In genomic region chr10:84543948-84544347, GRCh38 we compare ENCODE assay signal across 24 cellular contexts.
DNase-seq lines count a peak whose midpoint lies in the region; ATAC-seq, FAIRE-seq and TF ChIP-seq lines count a peak whose summit lies in the region.
"Had no signal": no experiment of that assay in that cellular context is flagged by ENCODE, and none has a peak within 500 bp of the region (broad histone marks: within the 10 kb centered on the region; RNA-seq: fewer than 3 reads in every experiment).

No MANE protein-coding gene starts in this region.

- intact Hi-C loops in IMR-90 (cut with micrococcal nuclease): no loop called here

- WGBS in A549 (ENCODE audit: missing lambda C conversion rate): 34% methylated on average over 5 of the region's 5 CpGs
- 60% methylated on average over 1 of the region's 5 CpGs; no CpG with 5 or more reads in 1 of the 2 experiments for WGBS in IMR-90 (ENCODE audit: extremely low coverage in 2 of 2, insufficient read length in 1 of 2), 2 experiments

- H2AK9ac ChIP-seq in IMR-90 (replicated peaks; ENCODE audit: low read depth, low read length, poor library complexity): no peak overlapping the region

- H2AK5ac ChIP-seq in IMR-90 (ENCODE audit: low read depth, low read length): no peak overlapping the region

- no peak overlapping the region for H4K5ac ChIP-seq in IMR-90 (ENCODE audit: low read depth, low read length)

- H3K36me3 ChIP-seq in IMR-90 (ENCODE audit: control insufficient read depth, insufficient read depth, low read length): no peaks in the 10 kb centered on the region
- no peaks in the 10 kb centered on the region for H3K36me3 ChIP-seq in brain microvascular endothelial cell (replicated peaks)

- POLR2A ChIA-PET in A549 (lab: Yijun Ruan, JAX): no interaction called here
- POLR2A ChIA-PET in IMR-90 (lab: Charles Lee; ENCODE audit: unreplicated experiment): no interaction called here

- CTCF ChIA-PET in A549 (lab: Yijun Ruan, JAX): interaction anchor here (0.8 to 12.0 kb wide), 2 partner anchors 280 to 1856 kb away, joined by 3 to 341 read pairs; no protein-coding TSS in a partner anchor
- CTCF ChIA-PET in IMR-90 (lab: Yijun Ruan, JAX): no interaction called here

- H3K9me1 ChIP-seq in IMR-90 (ENCODE audit: insufficient read depth, low read length): peaks cover 2% of the 10 kb centered on the region; the same call in 1 of the 2 replicates

- dilution Hi-C loops in IMR-90 (cut with HindIII; ENCODE audit: low sequenced_read_pairs, unreplicated experiment): no loop called here

- no peak overlapping the region for H3K4ac ChIP-seq in IMR-90 (ENCODE audit: low read depth, low read length)

- H3K9ac ChIP-seq in IMR-90 (ENCODE audit: low read depth, low read length): no peak overlapping the region

- no peak overlapping the region for H3K23ac ChIP-seq in IMR-90 (ENCODE audit: low read depth, low read length)

- no peak overlapping the region for H3K27ac ChIP-seq in A549
- H3K27ac ChIP-seq in IMR-90 (ENCODE audit: insufficient read depth, low read length): no peak overlapping the region
- H3K27ac ChIP-seq in brain microvascular endothelial cell: no peak overlapping the region
- H3K27ac ChIP-seq: C4-2B, HL-60, SK-N-MC had no signal

- BruUV-seq in IMR-90 (replicated peaks; lab: Mats Ljungman, UMichigan): no TSS peak

- H3K18ac ChIP-seq in IMR-90 (ENCODE audit: low read depth, low read length): no peak overlapping the region

- no peak overlapping the region for H2BK120ac ChIP-seq in IMR-90 (ENCODE audit: low read depth, low read length)

- no peak for TF ChIP-seq RAD21 in A549 (conservative IDR thresholded peaks at IDR 0.05 in 1 of 2, IDR thresholded peaks at IDR 0.05 in 1 of 2)
- no peak for TF ChIP-seq RAD21 in IMR-90 (IDR thresholded peaks at IDR 0.05; ENCODE audit: low read length)

- FAIRE-seq in A549 (lab: Jason Lieb, UNC): no peak
- FAIRE-seq: G401.6, GM12892, GM19239 had no signal

- in situ Hi-C loops in IMR-90 (cut with MboI; ENCODE audit: low sequenced_read_pairs): loop anchor here (5.0 kb wide), 1 partner anchor 1828 kb away; no protein-coding TSS in a partner anchor
- in situ Hi-C loops in brain microvascular endothelial cell (cut with HindIII; ENCODE audit: low pct_ligation_motif_present, low sequenced_read_pairs): loop anchor here (25.0 kb wide), 1 partner anchor 282 kb away; no protein-coding TSS in a partner anchor

- DNase-seq in A549 (ENCODE audit: low read depth in 1 of 2, low spot score in 1 of 2): peak in 1 of 2 experiments; percentile 58
- peak; percentile 16 for DNase-seq in IMR-90
- DNase-seq in brain microvascular endothelial cell: peak; percentile 29
- peak; percentile 29 for DNase-seq in hepatic stellate cell (ENCODE audit: low spot score)
- DNase-seq in NCI-H2171 (lab: John Stamatoyannopoulos, UW): no peak
- DNase-seq in NCI-H1694 treated with DMSO at 0.1 percent for 48 hours (lab: John Stamatoyannopoulos, UW): no peak
- no peak for DNase-seq in SKM-1 treated with dmso at 0.1 percent for 144 hours (lab: John Stamatoyannopoulos, UW; ENCODE audit: unreplicated experiment)
- DNase-seq: COR-L47; DMS153; Karpas-422; NCI-H1417; NCI-H2029; NCI-H2227 treated with DMSO at 0.1 percent for 48 hours; NCI-H526 treated with DMSO at 0.1 percent for 48 hours; NK-92 treated with Interleukin-12 subunit alpha and Interleukin-12 subunit beta, amount 100 ng/mL, for 24 hours had no signal

- no peak overlapping the region for H2BK5ac ChIP-seq in IMR-90 (ENCODE audit: low read depth, low read length, poor library complexity, severe bottlenecking)

- ATAC-seq in A549 (peak; percentile 18 to 31; a peak in 4 of 6 replicates), IMR-90 (ENCODE audit: low read depth) (no peak), GM19328 (IDR thresholded peaks at IDR 0.05; ENCODE audit: unreplicated experiment) (no peak)
- ATAC-seq: HCT116, Right ventricle myocardium inferior had no signal

- H3K14ac ChIP-seq in IMR-90 (replicated peaks; ENCODE audit: low read depth, low read length): no peak overlapping the region

- H3K4me1 ChIP-seq in A549 (peaks cover 16% of the 10 kb centered on the region), IMR-90 (ENCODE audit: control insufficient read depth, insufficient read depth, low read length) (peaks cover 11% of the 10 kb centered on the region)

- no peak overlapping the region for H2BK20ac ChIP-seq in IMR-90 (ENCODE audit: low read depth, low read length)

- no peak overlapping the region; the same call in 2 of the 3 replicates for H2BK15ac ChIP-seq in IMR-90 (ENCODE audit: low read depth, low read length)

- no peaks in the 10 kb centered on the region for H3K79me1 ChIP-seq in IMR-90 (ENCODE audit: low read depth in 1 of 2, low read length in 2 of 2)

- no peak overlapping the region for H2AFZ ChIP-seq in IMR-90 (replicated peaks; ENCODE audit: low read length, poor library complexity)

- no peaks in the 10 kb centered on the region for H3K9me3 ChIP-seq in A549
- no peaks in the 10 kb centered on the region for H3K9me3 ChIP-seq in IMR-90 (ENCODE audit: control insufficient read depth, insufficient read depth, low read length)

- H4K91ac ChIP-seq in IMR-90 (ENCODE audit: insufficient read depth, low read depth, low read length): no peak overlapping the region

- no peaks in the 10 kb centered on the region for H4K20me1 ChIP-seq in IMR-90 (ENCODE audit: insufficient read depth, low read length)

- H3K4me3 ChIP-seq in A549 (no peak overlapping the region), IMR-90 (ENCODE audit: insufficient read depth, low read depth, low read length) (no peak overlapping the region), brain microvascular endothelial cell (ENCODE audit: low read depth, low read length) (no peak overlapping the region)
- H3K4me3 ChIP-seq: SK-N-MC had no signal

- no peak for TF ChIP-seq CTCF in A549 (IDR thresholded peaks at IDR 0.05)
- no peak for TF ChIP-seq CTCF in IMR-90 (conservative IDR thresholded peaks at IDR 0.05; ENCODE audit: low read depth, low read length)
- no peak for TF ChIP-seq CTCF in brain microvascular endothelial cell (IDR thresholded peaks at IDR 0.05; ENCODE audit: low read depth, low read length, missing control alignments)

- no peak overlapping the region for H4K8ac ChIP-seq in IMR-90 (ENCODE audit: low read depth in 2 of 2, low read length in 2 of 2)

- no peak overlapping the region for H3K56ac ChIP-seq in IMR-90 (ENCODE audit: extremely low read depth, insufficient read depth, low read length)

- TF ChIP-seq EP300 in A549 (IDR thresholded peaks at IDR 0.05): no peak

- H3K27me3 ChIP-seq in IMR-90 (ENCODE audit: control insufficient read depth, insufficient read depth, low read length): peaks cover 21% of the 10 kb centered on the region
- H3K27me3 ChIP-seq in brain microvascular endothelial cell (replicated peaks): no peaks in the 10 kb centered on the region

- TF ChIP-seq POLR2A in A549 (IDR thresholded peaks at IDR 0.05; ENCODE audit: low read length) (no peak), IMR-90 (IDR thresholded peaks at IDR 0.05; ENCODE audit: low read depth, low read length) (no peak)

- peak overlapping the region; percentile 24; the same call in 1 of the 3 replicates for H3K4me2 ChIP-seq in A549
- H3K4me2 ChIP-seq in IMR-90 (ENCODE audit: low read depth, low read length): no peak overlapping the region

TF ChIP-seq in A549, 52 proteins besides CTCF, POLR2A, EP300 and RAD21 (continues in another document):
- TF ChIP-seq KDM5A (IDR thresholded peaks at IDR 0.05) (no peak), CEBPB (IDR thresholded peaks at IDR 0.05) (peak in 1 of 2 experiments; percentile 57; a peak in 2 of 4 replicates), FOSL2 (IDR thresholded peaks at IDR 0.05) (no peak), FOSL2 (CRISPR knock-in tag; IDR thresholded peaks at IDR 0.05) (peak; percentile 38), RNF2 (IDR thresholded peaks at IDR 0.05; ENCODE audit: borderline replicate concordance, low read depth) (no peak), CBX2 (IDR thresholded peaks at IDR 0.05; ENCODE audit: borderline replicate concordance, low read depth) (no peak), MAX (IDR thresholded peaks at IDR 0.05) (0 out of 2 replicates have a peak, but pooled peaks have one; percentile 20)

TF ChIP-seq in IMR-90, 13 proteins besides CTCF, POLR2A, EP300 and RAD21:
- TF ChIP-seq MXI1 (IDR thresholded peaks at IDR 0.05; ENCODE audit: borderline replicate concordance, low read depth, low read length): no peak
- TF ChIP-seq CEBPB (IDR thresholded peaks at IDR 0.05; ENCODE audit: low read depth, low read length): peak; percentile 76
- TF ChIP-seq USF2 (IDR thresholded peaks at IDR 0.05; ENCODE audit: low read depth, low read length): peak; percentile 69
TF ChIP-seq in IMR-90: peak in this region for 2.

Comparison
In these comparisons a context has a peak if more than half of its experiments do, and no peak if none do; other contexts are left out.
1. ATAC-seq: peak in A549 (2 of 2); none in IMR-90 (single experiment) and GM19328 (single experiment).
2. DNase-seq: peak in IMR-90 (single experiment), brain microvascular endothelial cell (single experiment) and hepatic stellate cell (single experiment); none in NCI-H2171 (single experiment), NCI-H1694 treated with DMSO at 0.1 percent for 48 hours (single experiment) and SKM-1 treated with dmso at 0.1 percent for 144 hours (single experiment).